ENCODE assay signal across 37 cellular contexts in genomic region chr20:689947-690346, GRCh38. TPM values are rescaled to one million over a fixed set of nuclear protein-coding genes. Genes with fewer than 3 reads are reported as not detected.
"Had no signal": no experiment of that assay in that cellular context is flagged by ENCODE, and none has a peak within 500 bp of the region (broad histone marks: within the 10 kb centered on the region; RNA-seq: fewer than 3 reads in every experiment).

No MANE protein-coding gene starts in this region.

- H3K4me1 ChIP-seq: adrenal gland, ascending aorta, breast epithelium had no signal

- H3K27ac ChIP-seq: adrenal gland, ascending aorta, body of pancreas, brain microvascular endothelial cell, breast epithelium, cardiac muscle cell had no signal

- H3K27me3 ChIP-seq: adrenal gland, ascending aorta, body of pancreas, cardiac muscle cell had no signal

- H3K36me3 ChIP-seq: adrenal gland, ascending aorta, brain microvascular endothelial cell, breast epithelium, cardiac muscle cell had no signal

- FAIRE-seq: astrocyte had no signal

- H3K4me3 ChIP-seq: adrenal gland, ascending aorta, body of pancreas, breast epithelium, cardiac muscle cell had no signal

- H3K9me3 ChIP-seq: adrenal gland, ascending aorta, body of pancreas, breast epithelium had no signal

- ATAC-seq: activated T-cell treated with anti-CD3 and anti-CD28 coated beads, Interleukin-2, amount 50 U/mL, for 4 hours; activated T-cell treated with anti-CD3 and anti-CD28 coated beads, Interleukin-2, amount 50 U/mL, for 72 hours; body of pancreas had no signal

- DNase-seq: activated effector memory CD4-positive, alpha-beta T cell treated with Interleukin-2 at 50 U/mL for 16 hours; activated gamma-delta T cell; activated gamma-delta T cell treated with Interleukin-2 at 50 U/mL for 16 hours; activated naive CD4-positive, alpha-beta T cell; activated naive CD4-positive, alpha-beta T cell treated with anti-CD3 and anti-CD28 coated beads for 36 hours; activated naive CD4-positive, alpha-beta T cell treated with anti-CD3 and anti-CD28 coated beads, Interleukin-2, amount 10 ng/mL, durations not matched to agents 7 days and 5 days; activated naive CD4-positive, alpha-beta T cell treated with anti-CD3 and anti-CD28 coated beads, Interleukin-2, amount 50 U/mL, for 16 hours; activated naive CD4-positive, alpha-beta T cell treated with Interleukin-2 at 50 U/mL for 16 hours; activated naive CD8-positive, alpha-beta T cell treated with anti-CD3 and anti-CD28 coated beads for 36 hours; activated naive CD8-positive, alpha-beta T cell treated with anti-CD3 and anti-CD28 coated beads, Interleukin-2, amount 10 ng/mL, durations not matched to agents 7 days and 5 days; activated naive CD8-positive, alpha-beta T cell treated with anti-CD3 and anti-CD28 coated beads, Interleukin-2, amount 50 U/mL, for 24 hours; activated T-cell treated with anti-CD3 and anti-CD28 coated beads, Interleukin-2, amount 50 U/mL, for 1 hour; activated T-cell treated with anti-CD3 and anti-CD28 coated beads, Interleukin-2, amount 50 U/mL, for 24 hours; activated T-cell treated with anti-CD3 and anti-CD28 coated beads, Interleukin-2, amount 50 U/mL, for 4 hours; activated T-cell treated with anti-CD3 and anti-CD28 coated beads, Interleukin-2, amount 50 U/mL, for 48 hours; activated T-cell treated with anti-CD3 and anti-CD28 coated beads, Interleukin-2, amount 50 U/mL, for 72 hours; adrenal gland; amniotic stem cell; amygdala; anterior cingulate cortex; aorta; body of pancreas; brain microvascular endothelial cell; caudate nucleus; central memory CD4-positive, alpha-beta T cell; cerebellar nuclear complex had no signal

RNA-seq across cellular contexts. Expression of gene SCRT2, which starts 14.3 kb away (rescaled TPM):
- total RNA-seq: activated naive CD4-positive, alpha-beta T cell treated with anti-CD3 and anti-CD28 coated beads for 36 hours; activated naive CD4-positive, alpha-beta T cell treated with anti-CD3 and anti-CD28 coated beads, Interleukin-2, amount 50 U/mL, for 72 hours; activated naive CD8-positive, alpha-beta T cell treated with anti-CD3 and anti-CD28 coated beads for 36 hours; activated naive CD8-positive, alpha-beta T cell treated with anti-CD3 and anti-CD28 coated beads, Interleukin-2, amount 10 ng/mL, durations not matched to agents 7 days and 5 days; activated T-cell treated with anti-CD3 and anti-CD28 coated beads, Interleukin-2, amount 50 U/mL, for 4 hours; activated T-cell treated with anti-CD3 and anti-CD28 coated beads, Interleukin-2, amount 50 U/mL, for 72 hours; activated T-helper 1 cell treated with anti-CD3 and anti-CD28 coated beads, Interleukin-12 subunit alpha, Interleukin-12 subunit beta, Interleukin-2, Interleukin-4 antibody, amounts not matched to agents 30 ng/mL and 10 ng/mL and 1 ng/mL, durations not matched to agents 14 hours and 24 hours and 36 hours; activated T-helper 17 cell treated with anti-CD3 and anti-CD28 coated beads, Interleukin-2, amount 50 U/mL, for 72 hours; activated T-helper 2 cell treated with anti-CD3 and anti-CD28 coated beads, Interferon-gamma antibody, Interleukin-2, Interleukin-4, amounts not matched to agents 10 μg/mL and 5 μg/mL and 100 μg/mL, durations not matched to agents 14 hours and 24 hours and 36 hours; adrenal gland; aorta; ascending aorta; astrocyte; breast epithelium; bronchial epithelial cell; cardiac muscle cell; cardiac septum; chondrocyte had no signal
- polyA plus RNA-seq: adrenal gland, aorta, cardiac muscle cell had no signal
